ENCODE assay signal across 12 cellular contexts in the genomic region with DNA sequence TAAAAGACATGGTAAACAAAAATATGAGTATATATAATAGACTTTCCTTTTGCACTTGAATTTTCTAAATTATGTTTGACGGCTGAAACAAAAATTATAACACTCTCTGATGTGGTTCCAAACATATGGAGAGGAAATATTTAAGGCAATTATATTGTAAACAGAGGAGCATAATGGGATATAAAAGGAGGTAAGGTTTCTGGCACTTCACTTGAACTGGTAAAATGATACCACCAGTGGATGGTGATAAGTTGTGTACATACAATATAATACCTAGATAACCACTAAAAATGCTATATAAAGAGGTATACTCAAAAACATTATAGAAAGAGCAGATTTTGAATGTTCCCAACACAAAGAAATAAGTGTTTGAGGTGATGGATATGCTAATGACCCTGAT.
"Had no signal": no experiment of that assay in that cellular context is flagged by ENCODE, and none has a peak within 500 bp of the region (broad histone marks: within the 10 kb centered on the region; RNA-seq: fewer than 3 reads in every experiment).

No MANE protein-coding gene starts in this region.

- DNase-seq: effector memory CD8-positive, alpha-beta T cell; gastrocnemius medialis; heart right ventricle; hypothalamus; kidney glomerular epithelial cell; mammary epithelial cell; natural killer cell; sigmoid colon; stimulated activated CD4-positive, alpha-beta T cell treated with anti-CD3 and anti-CD28 coated beads, Interleukin-12 subunit alpha, Interleukin-12 subunit beta, amount 100 ng/mL, for 4 hours; stimulated activated naive CD4-positive, alpha-beta T cell treated with Interleukin-2 at 50 U/mL for 16 hours; trophoblast cell had no signal

- FAIRE-seq: islet of Langerhans had no signal
